ENCODE assay signal across 22 cellular contexts in the genomic region with DNA sequence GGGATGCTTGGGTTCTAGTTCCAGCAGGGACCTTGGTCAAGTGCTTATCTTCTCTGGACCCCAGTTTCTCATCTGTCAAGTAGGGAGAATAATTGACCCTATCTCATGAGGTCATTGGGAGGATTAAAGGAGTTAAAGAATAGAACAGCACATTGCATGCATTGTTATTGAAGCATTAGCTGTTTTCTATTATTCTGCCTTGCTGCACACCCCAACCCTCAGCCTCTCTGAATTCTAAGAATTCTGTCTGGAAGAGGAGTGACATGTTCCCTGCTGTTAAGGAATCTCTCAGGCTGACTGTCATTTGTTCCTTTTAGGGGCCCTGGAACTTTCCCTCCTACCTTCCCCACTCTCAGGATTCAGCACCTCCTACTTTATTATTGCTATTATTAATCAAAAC.
DNase-seq lines count a peak whose midpoint lies in the region; ATAC-seq and TF ChIP-seq lines count a peak whose summit lies in the region.
"Had no signal": no experiment of that assay in that cellular context is flagged by ENCODE, and none has a peak within 500 bp of the region (broad histone marks: within the 10 kb centered on the region; RNA-seq: fewer than 3 reads in every experiment).

No MANE protein-coding gene starts in this region.

- no peak overlapping the region for H2BK15ac ChIP-seq in neuronal stem cell (ENCODE audit: low read length)

- no peak overlapping the region for H3K9ac ChIP-seq in endodermal cell (ENCODE audit: extremely low read depth, low read length, poor library complexity, severe bottlenecking)
- no peak overlapping the region for H3K9ac ChIP-seq in neuronal stem cell (ENCODE audit: low read depth, low read length, poor library complexity)
- H3K9ac ChIP-seq: BLaER1 treated with 17β-estradiol and CSF1 and Interleukin-3, amounts not matched to agents 10 nM and 100 nM had no signal

- no peak overlapping the region for H3K18ac ChIP-seq in neuronal stem cell (ENCODE audit: low read length)

- H3K9me3 ChIP-seq in endodermal cell (ENCODE audit: control insufficient read depth, low read length): peaks cover 5% of the 10 kb centered on the region
- peaks cover 2 to 3% of the 10 kb centered on the region in 2 donors for H3K9me3 ChIP-seq in neuronal stem cell (replicated peaks in 1 of 2; ENCODE audit: control insufficient read depth in 2 of 2, insufficient read depth in 1 of 2, low read depth in 1 of 2, low read length in 2 of 2)
- no peaks in the 10 kb centered on the region for H3K9me3 ChIP-seq in Peyer's patch
- H3K9me3 ChIP-seq: MG63 had no signal

- no peak for TF ChIP-seq RAD21 in Ishikawa (IDR thresholded peaks at IDR 0.05; ENCODE audit: low read depth)

- no peak overlapping the region for H4K91ac ChIP-seq in neuronal stem cell (ENCODE audit: low read depth, low read length, poor library complexity)

- H3K4me3 ChIP-seq in H7 (ENCODE audit: insufficient read depth, low read depth, low read length): no peak overlapping the region
- H3K4me3 ChIP-seq in endodermal cell (ENCODE audit: low read length): no peak overlapping the region
- H3K4me3 ChIP-seq in neuronal stem cell (ENCODE audit: low read length in 2 of 2): no peak overlapping the region
- H3K4me3 ChIP-seq in Peyer's patch: no peak overlapping the region
- H3K4me3 ChIP-seq: BLaER1 treated with 17β-estradiol and CSF1 and Interleukin-3, amounts not matched to agents 10 nM and 100 nM; MG63 had no signal

- peak overlapping the region; percentile 69 for H3K27ac ChIP-seq in endodermal cell (ENCODE audit: low read depth, low read length)
- no peak overlapping the region for H3K27ac ChIP-seq in neuronal stem cell (replicated peaks; ENCODE audit: low read length)
- no peak overlapping the region for H3K27ac ChIP-seq in Peyer's patch
- H3K27ac ChIP-seq: BLaER1 treated with 17β-estradiol and CSF1 and Interleukin-3, amounts not matched to agents 10 nM and 100 nM had no signal

- H3K14ac ChIP-seq in neuronal stem cell (ENCODE audit: low read length): no peak overlapping the region

- H2BK5ac ChIP-seq in neuronal stem cell (ENCODE audit: low read length): no peak overlapping the region

- H3K36me3 Mint-ChIP-seq in endodermal cell (ENCODE audit: low read depth): peaks cover 3% of the 10 kb centered on the region

- TF ChIP-seq POLR2A in Peyer's patch (IDR thresholded peaks at IDR 0.05): no peak

- H3K27me3 Mint-ChIP-seq in endodermal cell (ENCODE audit: insufficient read depth): no peaks in the 10 kb centered on the region

- no peak for ATAC-seq in left lobe of liver

- no peak overlapping the region for H3K23ac ChIP-seq in neuronal stem cell (ENCODE audit: low read depth, low read length, poor library complexity)

- H3K27me3 ChIP-seq in H7 (ENCODE audit: control insufficient read depth, insufficient read depth, low read length) (no peaks in the 10 kb centered on the region), endodermal cell (ENCODE audit: control insufficient read depth, insufficient read depth, low read length, poor library complexity, severe bottlenecking) (no peaks in the 10 kb centered on the region), neuronal stem cell (ENCODE audit: control insufficient read depth in 3 of 3, insufficient read depth in 3 of 3, low read depth in 1 of 3, low read length in 3 of 3) (peaks cover 0 to 9% (median 0%) of the 10 kb centered on the region in 3 experiments), Peyer's patch (no peaks in the 10 kb centered on the region)
- H3K27me3 ChIP-seq: BLaER1 treated with 17β-estradiol and CSF1 and Interleukin-3, amounts not matched to agents 10 nM and 100 nM; MG63 had no signal

- no peak overlapping the region for H2BK120ac ChIP-seq in neuronal stem cell (ENCODE audit: low read depth, low read length)

- TF ChIP-seq EP300 in Ishikawa (IDR thresholded peaks at IDR 0.05; ENCODE audit: borderline replicate concordance): peak; percentile 93

- DNase-seq in H7 (peak; percentile 51), endodermal cell (no peak), neuronal stem cell (ENCODE audit: low spot score) (peak; percentile 70), left lobe of liver (ENCODE audit: low spot score) (no peak), Peyer's patch (no peak), NCI-H1048 (lab: John Stamatoyannopoulos, UW) (no peak), MV-4-11 (lab: John Stamatoyannopoulos, UW) (no peak)
- DNase-seq: AML-193; CD4-positive, alpha-beta T cell; DMS53; GOT3; KG1; MG63; NCI-H1417; NCI-H1694; NCI-H2029 treated with DMSO at 0.1 percent for 48 hours; NCI-H446 treated with DMSO at 0.1 percent for 48 hours; NCI-H526; NK-92 treated with Interleukin-12 subunit alpha and Interleukin-12 subunit beta, amount 100 ng/mL, for 24 hours; SHP77 treated with DMSO at 0.1 percent for 48 hours had no signal

- H3K27ac Mint-ChIP-seq in endodermal cell: no peak overlapping the region
- H3K27ac Mint-ChIP-seq: CD4-positive, alpha-beta T cell had no signal

- H3K36me3 ChIP-seq in H7 (replicated peaks; ENCODE audit: control insufficient read depth, insufficient read depth, low read length): no peaks in the 10 kb centered on the region
- no peaks in the 10 kb centered on the region for H3K36me3 ChIP-seq in endodermal cell (ENCODE audit: control insufficient read depth, insufficient read depth, low read length)
- no peaks in the 10 kb centered on the region for H3K36me3 ChIP-seq in neuronal stem cell (replicated peaks in 1 of 2; ENCODE audit: control insufficient read depth in 2 of 2, insufficient read depth in 2 of 2, low read length in 2 of 2)
- H3K36me3 ChIP-seq in Peyer's patch: no peaks in the 10 kb centered on the region
- H3K36me3 ChIP-seq: BLaER1 treated with 17β-estradiol and CSF1 and Interleukin-3, amounts not matched to agents 10 nM and 100 nM; MG63 had no signal

- H2BK12ac ChIP-seq in neuronal stem cell (ENCODE audit: low read length): no peak overlapping the region

- no peaks in the 10 kb centered on the region for H3K79me1 ChIP-seq in neuronal stem cell (ENCODE audit: low read depth, low read length)

- no peak overlapping the region for H2AK5ac ChIP-seq in neuronal stem cell (ENCODE audit: low read depth, low read length)

- H4K8ac ChIP-seq in neuronal stem cell (ENCODE audit: low read depth, low read length): no peak overlapping the region

- H3K4me1 Mint-ChIP-seq in endodermal cell: peaks cover 35% of the 10 kb centered on the region

- H3K9me3 Mint-ChIP-seq in endodermal cell: peaks cover 1% of the 10 kb centered on the region
- H3K9me3 Mint-ChIP-seq: CD4-positive, alpha-beta T cell had no signal

- H3K4me3 Mint-ChIP-seq in endodermal cell: no peak overlapping the region
- H3K4me3 Mint-ChIP-seq: CD4-positive, alpha-beta T cell had no signal

- H2AFZ ChIP-seq in neuronal stem cell (ENCODE audit: low read length): no peak overlapping the region

- no peak overlapping the region for H3K4ac ChIP-seq in neuronal stem cell (ENCODE audit: low read length)

- H3K4me2 ChIP-seq in neuronal stem cell (ENCODE audit: insufficient read depth, low read length, poor library complexity, severe bottlenecking): no peak overlapping the region
- H3K4me2 ChIP-seq: BLaER1 treated with 17β-estradiol and CSF1 and Interleukin-3, amounts not matched to agents 10 nM and 100 nM had no signal

- TF ChIP-seq CTCF in endodermal cell (conservative IDR thresholded peaks at IDR 0.05) (no peak), Peyer's patch (IDR thresholded peaks at IDR 0.05) (no peak)

- H3K4me1 ChIP-seq in endodermal cell (ENCODE audit: control insufficient read depth, insufficient read depth, low read length) (peaks cover 18% of the 10 kb centered on the region), neuronal stem cell (ENCODE audit: control insufficient read depth in 2 of 2, insufficient read depth in 1 of 2, low read depth in 1 of 2, low read length in 2 of 2) (peaks cover 12 to 16% of the 10 kb centered on the region in 2 donors), Peyer's patch (no peaks in the 10 kb centered on the region)

TF ChIP-seq in Ishikawa, 13 proteins besides CTCF, POLR2A, EP300 and RAD21:
- peak; percentile 72 for TF ChIP-seq FOXM1 (IDR thresholded peaks at IDR 0.05; ENCODE audit: borderline replicate concordance, low read depth)
- TF ChIP-seq MAX (IDR thresholded peaks at IDR 0.05): no peak
- TF ChIP-seq TCF12 (IDR thresholded peaks at IDR 0.05; ENCODE audit: low read depth): peak; percentile 83
- TF ChIP-seq TEAD4 (IDR thresholded peaks at IDR 0.05): peak; percentile 92
- TF ChIP-seq CREB1 (IDR thresholded peaks at IDR 0.05; ENCODE audit: low read depth): no peak
- TF ChIP-seq NFIC (IDR thresholded peaks at IDR 0.05): peak; percentile 65
TF ChIP-seq in Ishikawa: peak in this region for 4.

Comparison
In these comparisons a context has a peak if more than half of its experiments do, and no peak if none do; other contexts are left out.
1. DNase-seq: peak in H7 (single experiment) and neuronal stem cell (single experiment); none in endodermal cell (single experiment), left lobe of liver (single experiment), Peyer's patch (0 of 3), NCI-H1048 (single experiment) and MV-4-11 (single experiment).